Comparison of ENCODE assay signal across 1 cellular context in genomic region chr22:22692707-22693530, GRCh38.
TF ChIP-seq lines count a peak whose summit lies in the region.

No MANE protein-coding gene starts in this region.

TF ChIP-seq in WTC11, 78 proteins besides CTCF, POLR2A, EP300 and RAD21 (continued from another document):
- TF ChIP-seq, protein P1, sequence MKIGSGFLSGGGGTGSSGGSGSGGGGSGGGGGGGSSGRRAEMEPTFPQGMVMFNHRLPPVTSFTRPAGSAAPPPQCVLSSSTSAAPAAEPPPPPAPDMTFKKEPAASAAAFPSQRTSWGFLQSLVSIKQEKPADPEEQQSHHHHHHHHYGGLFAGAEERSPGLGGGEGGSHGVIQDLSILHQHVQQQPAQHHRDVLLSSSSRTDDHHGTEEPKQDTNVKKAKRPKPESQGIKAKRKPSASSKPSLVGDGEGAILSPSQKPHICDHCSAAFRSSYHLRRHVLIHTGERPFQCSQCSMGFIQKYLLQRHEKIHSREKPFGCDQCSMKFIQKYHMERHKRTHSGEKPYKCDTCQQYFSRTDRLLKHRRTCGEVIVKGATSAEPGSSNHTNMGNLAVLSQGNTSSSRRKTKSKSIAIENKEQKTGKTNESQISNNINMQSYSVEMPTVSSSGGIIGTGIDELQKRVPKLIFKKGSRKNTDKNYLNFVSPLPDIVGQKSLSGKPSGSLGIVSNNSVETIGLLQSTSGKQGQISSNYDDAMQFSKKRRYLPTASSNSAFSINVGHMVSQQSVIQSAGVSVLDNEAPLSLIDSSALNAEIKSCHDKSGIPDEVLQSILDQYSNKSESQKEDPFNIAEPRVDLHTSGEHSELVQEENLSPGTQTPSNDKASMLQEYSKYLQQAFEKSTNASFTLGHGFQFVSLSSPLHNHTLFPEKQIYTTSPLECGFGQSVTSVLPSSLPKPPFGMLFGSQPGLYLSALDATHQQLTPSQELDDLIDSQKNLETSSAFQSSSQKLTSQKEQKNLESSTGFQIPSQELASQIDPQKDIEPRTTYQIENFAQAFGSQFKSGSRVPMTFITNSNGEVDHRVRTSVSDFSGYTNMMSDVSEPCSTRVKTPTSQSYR (CRISPR knock-in tag; IDR thresholded peaks at IDR 0.05): no peak
- TF ChIP-seq, protein P2, sequence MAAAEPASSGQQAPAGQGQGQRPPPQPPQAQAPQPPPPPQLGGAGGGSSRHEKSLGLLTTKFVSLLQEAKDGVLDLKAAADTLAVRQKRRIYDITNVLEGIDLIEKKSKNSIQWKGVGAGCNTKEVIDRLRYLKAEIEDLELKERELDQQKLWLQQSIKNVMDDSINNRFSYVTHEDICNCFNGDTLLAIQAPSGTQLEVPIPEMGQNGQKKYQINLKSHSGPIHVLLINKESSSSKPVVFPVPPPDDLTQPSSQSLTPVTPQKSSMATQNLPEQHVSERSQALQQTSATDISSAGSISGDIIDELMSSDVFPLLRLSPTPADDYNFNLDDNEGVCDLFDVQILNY (CRISPR knock-in tag; IDR thresholded peaks at IDR 0.05): no peak
- no peak for TF ChIP-seq HMGA2 (CRISPR knock-in tag; IDR thresholded peaks at IDR 0.05)
- no peak for TF ChIP-seq NFYB (CRISPR knock-in tag; conservative IDR thresholded peaks at IDR 0.05; ENCODE audit: low read depth)
